Comparison of ENCODE assay signal across 23 cellular contexts in the genomic region with DNA sequence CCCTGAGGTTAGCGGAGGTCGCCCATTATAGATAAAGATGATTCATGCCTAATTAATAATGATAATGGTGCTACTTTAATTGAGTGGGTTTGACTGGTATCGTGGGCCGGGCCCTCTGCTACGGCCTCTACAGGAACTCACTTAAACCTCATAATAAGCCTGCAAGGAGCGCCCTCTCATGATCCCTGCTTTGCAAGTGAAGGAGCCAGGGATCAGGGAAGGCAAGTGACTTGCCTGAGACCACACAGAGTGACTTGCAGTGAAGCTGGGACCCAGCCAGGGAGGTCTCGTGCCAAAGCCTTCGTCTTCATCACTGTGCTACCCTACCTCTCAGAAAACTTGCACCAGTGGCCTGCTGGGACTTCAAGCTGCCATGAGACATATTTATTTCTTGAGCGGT.
"Had no signal": no experiment of that assay in that cellular context is flagged by ENCODE, and none has a peak within 500 bp of the region (broad histone marks: within the 10 kb centered on the region; RNA-seq: fewer than 3 reads in every experiment).

No MANE protein-coding gene starts in this region.

- H3K79me2 ChIP-seq: hepatocyte had no signal

- H3K4me3 Mint-ChIP-seq: mesothelial cell of epicardium; naive thymus-derived CD4-positive, alpha-beta T cell; natural killer cell treated with Interleukin-12 subunit alpha and Interleukin-12 subunit beta and Interleukin-15 and Interleukin-18, amount 100 ng/mL, for 72 hours; stimulated activated naive B cell treated with anti-CD40 and anti-IgM and Interleukin-4, amounts not matched to agents 10 μg/mL and 1 μg/mL and 100 μg/mL, for 72 hours had no signal

- H3K36me3 Mint-ChIP-seq: mesothelial cell of epicardium; naive thymus-derived CD4-positive, alpha-beta T cell; natural killer cell treated with Interleukin-12 subunit alpha and Interleukin-12 subunit beta and Interleukin-15 and Interleukin-18, amount 100 ng/mL, for 72 hours; stimulated activated naive B cell treated with anti-CD40 and anti-IgM and Interleukin-4, amounts not matched to agents 10 μg/mL and 1 μg/mL and 100 μg/mL, for 72 hours had no signal

- H3K9me3 ChIP-seq: right atrium auricular region, testis, thyroid gland, transverse colon, upper lobe of left lung, vagina had no signal

- H3K36me3 ChIP-seq: left ventricle myocardium inferior, ovary, right atrium auricular region, sigmoid colon, stomach, thyroid gland, transverse colon, upper lobe of left lung, vagina had no signal

- H3K27ac Mint-ChIP-seq: mesothelial cell of epicardium; natural killer cell treated with Interleukin-12 subunit alpha and Interleukin-12 subunit beta and Interleukin-15 and Interleukin-18, amount 100 ng/mL, for 72 hours; progenitor cell of endocrine pancreas; stimulated activated naive B cell treated with anti-CD40 and anti-IgM and Interleukin-4, amounts not matched to agents 10 μg/mL and 1 μg/mL and 100 μg/mL, for 72 hours had no signal

- H3K4me1 Mint-ChIP-seq: mesothelial cell of epicardium; naive thymus-derived CD4-positive, alpha-beta T cell; stimulated activated naive B cell treated with anti-CD40 and anti-IgM and Interleukin-4, amounts not matched to agents 10 μg/mL and 1 μg/mL and 100 μg/mL, for 72 hours had no signal

- FAIRE-seq: small intestine had no signal

- DNase-seq: islet precursor cell; left ventricle myocardium inferior; mesendoderm; naive thymus-derived CD4-positive, alpha-beta T cell; ovary; sigmoid colon; small intestine; stimulated activated CD4-positive, alpha-beta T cell treated with anti-CD3 and anti-CD28 coated beads, Interleukin-1b, Interleukin-23, amount 100 ng/mL, for 48 hours; stimulated activated CD4-positive, alpha-beta T cell treated with anti-CD3 and anti-CD28 coated beads, Interleukin-2, amount 100 ng/mL, for 48 hours; stimulated activated naive B cell treated with anti-CD40 and anti-IgM and Interleukin-4, amounts not matched to agents 10 μg/mL and 1 μg/mL and 100 μg/mL, for 72 hours; stimulated activated naive CD8-positive, alpha-beta T cell treated with anti-CD3 and anti-CD28 coated beads, Interleukin-15, Interleukin-2, amounts not matched to agents 100 U/mL and 50 U/mL, for 24 hours; stomach; testis; thyroid gland; transverse colon; upper lobe of left lung had no signal

- H3K4me1 ChIP-seq: left ventricle myocardium inferior, right atrium auricular region, stomach, testis, thyroid gland, transverse colon, upper lobe of left lung, vagina had no signal

- H3K9me3 Mint-ChIP-seq: natural killer cell treated with Interleukin-12 subunit alpha and Interleukin-12 subunit beta and Interleukin-15 and Interleukin-18, amount 100 ng/mL, for 72 hours had no signal

- H3K27me3 ChIP-seq: hepatocyte, ovary, right atrium auricular region, sigmoid colon, testis, thyroid gland, transverse colon, upper lobe of left lung, vagina had no signal

- H3K4me3 ChIP-seq: hepatocyte, left ventricle myocardium inferior, lung, ovary, right atrium auricular region, sigmoid colon, stomach, testis, thyroid gland, transverse colon, upper lobe of left lung, vagina had no signal

- H3K27ac ChIP-seq: hepatocyte, left ventricle myocardium inferior, ovary, right atrium auricular region, sigmoid colon, stomach, testis, thyroid gland, transverse colon, upper lobe of left lung, vagina had no signal

- H3K4me2 ChIP-seq: hepatocyte had no signal

- H2AFZ ChIP-seq: hepatocyte had no signal

- ATAC-seq: naive thymus-derived CD4-positive, alpha-beta T cell; natural killer cell treated with Interleukin-12 subunit alpha and Interleukin-12 subunit beta and Interleukin-15 and Interleukin-18, amount 100 ng/mL, for 72 hours; stimulated activated naive B cell treated with anti-CD40 and anti-IgM and Interleukin-4, amounts not matched to agents 10 μg/mL and 1 μg/mL and 100 μg/mL, for 72 hours; stimulated activated naive CD8-positive, alpha-beta T cell treated with anti-CD3 and anti-CD28 coated beads, Interleukin-15, Interleukin-2, amounts not matched to agents 100 U/mL and 50 U/mL, for 24 hours had no signal
